1 cellular context compared by ENCODE assay signal in genomic region chr17:63996430-63997182, GRCh38.
TF ChIP-seq lines count a peak whose summit lies in the region.

No MANE protein-coding gene starts in this region.

TF ChIP-seq in WTC11, 78 proteins besides CTCF, POLR2A, EP300 and RAD21:
- no peak for TF ChIP-seq ZNF512 (CRISPR knock-in tag; IDR thresholded peaks at IDR 0.05; ENCODE audit: borderline replicate concordance)
- TF ChIP-seq HMGA2 (CRISPR knock-in tag; IDR thresholded peaks at IDR 0.05), result no peak
- TF ChIP-seq ZNF532 (CRISPR knock-in tag; IDR thresholded peaks at IDR 0.05; ENCODE audit: borderline replicate concordance), result no peak
- TF ChIP-seq RELA (CRISPR knock-in tag; IDR thresholded peaks at IDR 0.05; ENCODE audit: borderline replicate concordance), result no peak
- no peak for TF ChIP-seq ETV6 (CRISPR knock-in tag; IDR thresholded peaks at IDR 0.05)
- TF ChIP-seq NR1H2 (CRISPR knock-in tag; IDR thresholded peaks at IDR 0.05), result no peak
- TF ChIP-seq SP1 (CRISPR knock-in tag; conservative IDR thresholded peaks at IDR 0.05), result no peak
- no peak for TF ChIP-seq E2F5 (CRISPR knock-in tag; IDR thresholded peaks at IDR 0.05)
- TF ChIP-seq TCF7 (CRISPR knock-in tag; IDR thresholded peaks at IDR 0.05; ENCODE audit: low read depth), result no peak
- TF ChIP-seq ZNF121 (CRISPR knock-in tag; IDR thresholded peaks at IDR 0.05), result no peak
